ENCODE assay signal across 12 cellular contexts in genomic region chr4:24753519-24753918, GRCh38. TPM values are rescaled to one million over a fixed set of nuclear protein-coding genes. Genes with fewer than 3 reads are reported as not detected.
A peak's percentile ranks its signal among the peaks of the same experiment; 100 is the strongest.
DNase-seq lines count a peak whose midpoint lies in the region; ATAC-seq, FAIRE-seq and TF ChIP-seq lines count a peak whose summit lies in the region.
"Had no signal": no experiment of that assay in that cellular context is flagged by ENCODE, and none has a peak within 500 bp of the region (broad histone marks: within the 10 kb centered on the region; RNA-seq: fewer than 3 reads in every experiment).

No MANE protein-coding gene starts in this region.

- peak; percentile 83 for FAIRE-seq in RCC 7860 (lab: Jason Lieb, UNC)
- FAIRE-seq: HepG2, TTC549 had no signal

- POLR2A ChIA-PET in OCI-LY7 (lab: Charles Lee) = interaction anchor here (0.6 kb wide), 2 partner anchors 27 to 1641 kb away, joined by 4 to 6 read pairs; no protein-coding TSS in a partner anchor

- H3K36me3 ChIP-seq in mucosa of descending colon (ENCODE audit: low read depth) (no peaks in the 10 kb centered on the region), OCI-LY7 (ENCODE audit: insufficient read depth, low read length) (no peaks in the 10 kb centered on the region)

- intact Hi-C loops in mucosa of descending colon (cut with DNase I, micrococcal nuclease) (no loop called here), OCI-LY7 (cut with micrococcal nuclease; ENCODE audit: unreplicated experiment) (no loop called here)

- DNase-seq in RCC 7860 (ENCODE audit: low spot score) = peak; percentile 91
- DNase-seq in mucosa of descending colon = no peak
- DNase-seq in cerebellar nuclear complex (lab: John Stamatoyannopoulos, UW) = no peak
- no peak for DNase-seq in OCI-LY7 (ENCODE audit: low spot score)
- DNase-seq: dermis blood vessel endothelial cell, GDM1, NCI-H748 treated with DMSO at 0.1 percent for 48 hours had no signal

- TF ChIP-seq CTCF in mucosa of descending colon (IDR thresholded peaks at IDR 0.05) (no peak), OCI-LY7 (conservative IDR thresholded peaks at IDR 0.05; ENCODE audit: low read length) (no peak)

- H3K4me1 ChIP-seq in mucosa of descending colon (ENCODE audit: low read depth) (no peaks in the 10 kb centered on the region), OCI-LY7 (ENCODE audit: insufficient read depth, low read length, poor library complexity, severe bottlenecking) (no peaks in the 10 kb centered on the region)

- H3K4me3 ChIP-seq in mucosa of descending colon (no peak overlapping the region), OCI-LY7 (ENCODE audit: low read depth, low read length, poor library complexity, severe bottlenecking) (no peak overlapping the region)

- CTCF ChIA-PET in OCI-LY7 (lab: Charles Lee; ENCODE audit: unreplicated experiment) = no interaction called here

- H3K4me2 ChIP-seq in OCI-LY7 (ENCODE audit: low read length) = no peak overlapping the region

- no peak overlapping the region for H3K27ac ChIP-seq in OCI-LY7 (ENCODE audit: low read depth, low read length, poor library complexity, severe bottlenecking)

- H3K9me3 ChIP-seq in mucosa of descending colon (peaks cover 17% of the 10 kb centered on the region), OCI-LY7 (ENCODE audit: low read length) (peaks cover 12% of the 10 kb centered on the region; the same call in 1 of the 2 replicates)

- H3K79me2 ChIP-seq in OCI-LY7 (ENCODE audit: insufficient read depth, low read depth, low read length) = no peaks in the 10 kb centered on the region

- BruUV-seq in OCI-LY7 (replicated peaks; lab: Mats Ljungman, UMichigan) = no TSS peak

- no peaks in the 10 kb centered on the region for H4K20me1 ChIP-seq in OCI-LY7 (ENCODE audit: insufficient read depth, low read length)

- H2AFZ ChIP-seq in OCI-LY7 (ENCODE audit: low read length) = no peak overlapping the region

- ATAC-seq in GM18870 (IDR thresholded peaks at IDR 0.05; ENCODE audit: unreplicated experiment) (peak; percentile 83), HG02938 (IDR thresholded peaks at IDR 0.05; ENCODE audit: unreplicated experiment) (peak; percentile 66), mucosa of descending colon (peak; percentile 27), GM21526 (IDR thresholded peaks at IDR 0.05; ENCODE audit: low FRiP score, unreplicated experiment) (no peak)
- ATAC-seq: HepG2 had no signal

- no peaks in the 10 kb centered on the region for H3K9me2 ChIP-seq in OCI-LY7 (ENCODE audit: insufficient read depth, low read length)

RNA-seq across cellular contexts. Expression of gene SOD3, which starts 41.9 kb away (rescaled TPM):
- total RNA-seq in mucosa of descending colon (10 to 100 TPM; 18.0 to 33.0 (median 25.6) TPM), OCI-LY7 (2022) (not detected in 2 replicates)
- not detected in 2 replicates for total RNA-seq in OCI-LY7 (2014; rRNA removed; shearing (Covaris generic))
- total RNA-seq: dermis blood vessel endothelial cell, HepG2 had no signal

Comparison
In these comparisons a context has a peak if more than half of its experiments do, and no peak if none do; other contexts are left out.
1. RNA of gene SOD3, which starts 41.9 kb away (total RNA-seq): 18.0 to 33.0 TPM in mucosa of descending colon; not detected in OCI-LY7; every median in the first group is over 10 times any median in the second.